25 cellular contexts compared by ENCODE assay signal in the genomic region with DNA sequence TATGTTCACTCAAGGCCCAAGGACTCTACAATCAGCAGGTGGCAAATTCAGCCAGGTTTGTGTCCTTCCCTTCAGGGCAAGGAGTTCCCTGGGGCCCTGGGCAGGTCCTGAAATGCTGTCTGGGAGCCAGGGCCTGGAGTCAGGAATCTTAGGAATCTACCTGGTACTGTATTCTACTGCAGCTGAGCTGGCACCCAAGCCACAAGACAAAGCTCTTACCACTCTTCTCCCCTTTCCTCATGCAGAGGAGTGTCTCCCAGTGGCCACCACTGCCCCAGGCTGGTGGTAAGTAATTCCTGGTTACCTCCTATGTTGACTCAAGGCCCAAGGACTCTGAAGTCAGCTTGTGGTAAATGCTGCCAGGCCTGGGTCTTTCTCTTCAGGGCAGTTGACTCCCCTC.
"Had no signal": no experiment of that assay in that cellular context is flagged by ENCODE, and none has a peak within 500 bp of the region (broad histone marks: within the 10 kb centered on the region; RNA-seq: fewer than 3 reads in every experiment).

No MANE protein-coding gene starts in this region.

- H3K9me3 ChIP-seq: adrenal gland, colonic mucosa, pancreas, psoas muscle, testis had no signal

- H3K4me3 Mint-ChIP-seq: activated naive CD8-positive, alpha-beta T cell; activated T-cell treated with anti-CD3 and anti-CD28 coated beads, Interleukin-2, amount 50 U/mL, for 24 hours; activated T-helper 17 cell treated with anti-CD3 and anti-CD28 coated beads, Interleukin-2, amount 50 U/mL, for 72 hours; central memory CD8-positive, alpha-beta T cell; memory B cell; nephron progenitor cell; stimulated activated naive B cell treated with anti-CD40 and anti-IgM and Interleukin-4, amounts not matched to agents 10 μg/mL and 1 μg/mL and 100 μg/mL, for 72 hours; T-cell; T-helper 2 cell treated with Interferon-gamma antibody and Interleukin-4, amounts not matched to agents 5 μg/mL and 100 μg/mL, for 36 hours; type B pancreatic cell had no signal

- H3K27me3 ChIP-seq: adrenal gland, colonic mucosa, pancreas, testis had no signal

- H3K27ac Mint-ChIP-seq: activated naive CD8-positive, alpha-beta T cell; activated T-cell treated with anti-CD3 and anti-CD28 coated beads, Interleukin-2, amount 50 U/mL, for 24 hours; activated T-helper 17 cell treated with anti-CD3 and anti-CD28 coated beads, Interleukin-2, amount 50 U/mL, for 72 hours; memory B cell; stimulated activated naive B cell treated with anti-CD40 and anti-IgM and Interleukin-4, amounts not matched to agents 10 μg/mL and 1 μg/mL and 100 μg/mL, for 72 hours; T-cell; T-helper 2 cell treated with Interferon-gamma antibody and Interleukin-4, amounts not matched to agents 5 μg/mL and 100 μg/mL, for 36 hours; type B pancreatic cell had no signal

- ATAC-seq: activated T-helper 17 cell treated with anti-CD3 and anti-CD28 coated beads, Interleukin-2, amount 50 U/mL, for 72 hours; pancreas; psoas muscle; right cardiac atrium; stimulated activated naive B cell treated with anti-CD40 and anti-IgM and Interleukin-4, amounts not matched to agents 10 μg/mL and 1 μg/mL and 100 μg/mL, for 72 hours; T-cell had no signal

- H3K4me1 ChIP-seq: adrenal gland, colonic mucosa, pancreas, psoas muscle, testis had no signal

- H3K4me3 ChIP-seq: adrenal gland, colonic mucosa, pancreas, psoas muscle, testis had no signal

- H3K4me1 Mint-ChIP-seq: activated T-helper 17 cell treated with anti-CD3 and anti-CD28 coated beads, Interleukin-2, amount 50 U/mL, for 72 hours; central memory CD8-positive, alpha-beta T cell; memory B cell; nephron progenitor cell; stimulated activated naive B cell treated with anti-CD40 and anti-IgM and Interleukin-4, amounts not matched to agents 10 μg/mL and 1 μg/mL and 100 μg/mL, for 72 hours; T-cell had no signal

- H3K27ac ChIP-seq: adrenal gland, colonic mucosa, pancreas, psoas muscle, testis, WERI-Rb-1 had no signal

- DNase-seq: activated CD4-positive, alpha-beta T cell treated with anti-CD3 and anti-CD28 coated beads, Interleukin-2, amount 50 U/mL, for 1 hour; activated CD4-positive, CD25-positive, alpha-beta regulatory T cell treated with anti-CD3 and anti-CD28 coated beads, Interleukin-2, amount 50 U/mL, for 72 hours; activated CD8-positive, alpha-beta memory T cell treated with anti-CD3 and anti-CD28 coated beads for 24 hours; activated CD8-positive, alpha-beta memory T cell treated with anti-CD3 and anti-CD28 coated beads, Interleukin-2, amount 50 U/mL, for 4 hours; activated T-cell treated with anti-CD3 and anti-CD28 coated beads, Interleukin-2, amount 50 U/mL, for 24 hours; adrenal gland; colonic mucosa; kidney glomerular epithelial cell; nephron progenitor cell; pancreas; psoas muscle; right cardiac atrium; stimulated activated CD4-positive, alpha-beta T cell treated with anti-CD3 and anti-CD28 coated beads, Interleukin-12 subunit alpha, Interleukin-12 subunit beta, amount 100 ng/mL, for 4 hours; stimulated activated CD4-positive, alpha-beta T cell treated with anti-CD3 and anti-CD28 coated beads, Interleukin-2, amount 100 ng/mL, for 24 hours; stimulated activated naive B cell treated with anti-CD40 and anti-IgM and Interleukin-4, amounts not matched to agents 10 μg/mL and 1 μg/mL and 100 μg/mL, for 72 hours; T-cell; testis; WERI-Rb-1 had no signal

- H3K27me3 Mint-ChIP-seq: activated T-cell treated with anti-CD3 and anti-CD28 coated beads, Interleukin-2, amount 50 U/mL, for 24 hours; memory B cell; type B pancreatic cell had no signal

- H3K36me3 ChIP-seq: adrenal gland, colonic mucosa, pancreas, WERI-Rb-1 had no signal

- H3K9me3 Mint-ChIP-seq: activated T-cell treated with anti-CD3 and anti-CD28 coated beads, Interleukin-2, amount 50 U/mL, for 24 hours; activated T-helper 17 cell treated with anti-CD3 and anti-CD28 coated beads, Interleukin-2, amount 50 U/mL, for 72 hours; central memory CD8-positive, alpha-beta T cell; memory B cell; T-cell; T-helper 2 cell treated with Interferon-gamma antibody and Interleukin-4, amounts not matched to agents 5 μg/mL and 100 μg/mL, for 36 hours; type B pancreatic cell had no signal

- FAIRE-seq: astrocyte, pancreas had no signal

- H3K36me3 Mint-ChIP-seq: activated naive CD8-positive, alpha-beta T cell; memory B cell; T-cell; type B pancreatic cell had no signal
